Comparison of ENCODE assay signal across 1 cellular context in genomic region chr7:142583424-142583823, GRCh38.
TF ChIP-seq lines count a peak whose summit lies in the region.

No MANE protein-coding gene starts in this region.

TF ChIP-seq in GM12878, 131 proteins besides CTCF, POLR2A, EP300 and RAD21 (continued from another document):
- TF ChIP-seq ZBTB40 (IDR thresholded peaks at IDR 0.05; ENCODE audit: borderline replicate concordance), result no peak
- peak; percentile 81; the same call in 1 of the 2 replicates for TF ChIP-seq IRF4 (IDR thresholded peaks at IDR 0.05; ENCODE audit: low read depth, low read length)
- no peak for TF ChIP-seq KAT2A (conservative IDR thresholded peaks at IDR 0.05; ENCODE audit: control insufficient read depth, low read depth, low read length)
- TF ChIP-seq NBN (IDR thresholded peaks at IDR 0.05), result peak; percentile 45
- TF ChIP-seq TCF12 (IDR thresholded peaks at IDR 0.05; ENCODE audit: low read depth, low read length), result 0 out of 2 replicates have a peak, but pooled peaks have one; percentile 9
